In genomic region chr17:42276359-42276608, GRCh38 we compare ENCODE assay signal across 8 cellular contexts. TPM values are rescaled to one million over a fixed set of nuclear protein-coding genes. Genes with fewer than 3 reads are reported as not detected.
DNase-seq lines count a peak whose midpoint lies in the region; ATAC-seq and TF ChIP-seq lines count a peak whose summit lies in the region.

TSS of gene STAT5B (minus strand) at chr17:42276391. CDS start at chr17:42232127, 44,264 bp downstream.

- H3K27ac Mint-ChIP-seq in natural killer cell = peak within 1 kb of the TSS; percentile 88 to 92

- no peaks in the 10 kb centered on the region for H3K36me3 Mint-ChIP-seq in natural killer cell

- CTCF ChIA-PET in A673 (lab: Charles Lee) = no interaction called here

- TF ChIP-seq CTCF in A673 (conservative IDR thresholded peaks at IDR 0.05; ENCODE audit: low read depth, low read length) (no peak), fibroblast of pulmonary artery (IDR thresholded peaks at IDR 0.05; ENCODE audit: low read length, missing control alignments) (no peak), natural killer cell (IDR thresholded peaks at IDR 0.05) (no peak), thoracic aorta (IDR thresholded peaks at IDR 0.05) (no peak)

- peak within 1 kb of the TSS; percentile 59 for H3K4me3 ChIP-seq in A673 (ENCODE audit: low read depth, low read length, poor library complexity, severe bottlenecking)
- H3K4me3 ChIP-seq in fibroblast of pulmonary artery (replicated peaks; ENCODE audit: low read depth, low read length) = peak within 1 kb of the TSS; percentile 84
- peak within 1 kb of the TSS; percentile 88 for H3K4me3 ChIP-seq in thoracic aorta

- no peaks in the 10 kb centered on the region for H3K9me3 ChIP-seq in A673 (ENCODE audit: low read depth, low read length, poor library complexity, severe bottlenecking)
- H3K9me3 ChIP-seq in thoracic aorta = no peaks in the 10 kb centered on the region

- H3K36me3 ChIP-seq in A673 (ENCODE audit: insufficient read depth, low read length, poor library complexity, severe bottlenecking) = no peaks in the 10 kb centered on the region
- no peaks in the 10 kb centered on the region for H3K36me3 ChIP-seq in thoracic aorta

- POLR2A ChIA-PET in A673 (lab: Charles Lee; ENCODE audit: low non-redundant PET) = interaction anchor here (0.6 kb wide), 1 partner anchor 533 kb away, joined by 4 read pairs; no protein-coding TSS in a partner anchor

- BruUV-seq in A673 (replicated peaks; lab: Mats Ljungman, UMichigan) = no TSS peak

- intact Hi-C loops in A673 (cut with micrococcal nuclease; ENCODE audit: unreplicated experiment) = no loop called here
- intact Hi-C loops in natural killer cell (cut with micrococcal nuclease) = loop anchor here (10.0 kb wide), 1 partner anchor 51 kb away; no protein-coding TSS in a partner anchor

- H3K4me1 ChIP-seq in A673 (ENCODE audit: insufficient read depth, low read length, poor library complexity, severe bottlenecking) (peaks cover 8% of the 10 kb centered on the region), thoracic aorta (ENCODE audit: control insufficient read depth in 1 of 2, low read depth in 2 of 2) (peaks cover 17 to 41% of the 10 kb centered on the region in 2 donors)

- H3K27me3 ChIP-seq in A673 (replicated peaks; ENCODE audit: insufficient read depth, low read depth, low read length, poor library complexity) (no peaks in the 10 kb centered on the region), thoracic aorta (replicated peaks; ENCODE audit: insufficient read depth) (no peaks in the 10 kb centered on the region)

- H3K27ac ChIP-seq in A673 (ENCODE audit: low read depth, low read length, poor library complexity, severe bottlenecking) = peak within 1 kb of the TSS; percentile 50
- peak within 1 kb of the TSS; percentile 83 to 88 for H3K27ac ChIP-seq in thoracic aorta

- no peaks in the 10 kb centered on the region for H3K9me3 Mint-ChIP-seq in natural killer cell

- ATAC-seq in GM18505 (IDR thresholded peaks at IDR 0.05; ENCODE audit: unreplicated experiment) (peak; percentile 52), HG03196 (IDR thresholded peaks at IDR 0.05; ENCODE audit: unreplicated experiment) (peak; percentile 61), natural killer cell (peak; percentile 77 to 92 (median 83)), thoracic aorta (ENCODE audit: insufficient number of reproducible peaks, low FRiP score, low read depth) (peak; percentile 52)

- peaks cover 52 to 56% of the 10 kb centered on the region in 2 donors for H3K4me1 Mint-ChIP-seq in natural killer cell

- peak; percentile 73 for TF ChIP-seq POLR2A in GM18505 (IDR thresholded peaks at IDR 0.05; ENCODE audit: borderline replicate concordance, extremely low read depth, insufficient read depth, insufficient read length)

- H3K4me3 Mint-ChIP-seq in natural killer cell = peak within 1 kb of the TSS; percentile 98

- H3K27me3 Mint-ChIP-seq in natural killer cell (ENCODE audit: low read depth in 2 of 2) = no peaks in the 10 kb centered on the region

- peak; percentile 56 for DNase-seq in A673 (ENCODE audit: low spot score)
- peak; percentile 77 for DNase-seq in RKO (ENCODE audit: low spot score)
- DNase-seq in activated effector memory CD4-positive, alpha-beta T cell treated with Interleukin-2 at 50 U/mL for 16 hours = peak; percentile 56
- DNase-seq in fibroblast of pulmonary artery (ENCODE audit: low read depth) = peak; percentile 54
- peak; percentile 82 for DNase-seq in natural killer cell
- DNase-seq in thoracic aorta (ENCODE audit: low spot score) = no peak

RNA-seq across cellular contexts. Expression of gene STAT5B, which starts in this region (rescaled TPM):
- total RNA-seq in A673 (2021) (11.2 and 14.9 TPM in 2 replicates), natural killer cell (100 to 1,000 TPM in 2 of 3 donors, 10 to 100 TPM in 1; 79.9 to 112 (median 103) TPM), thoracic aorta (100 to 1,000 TPM in 1 of 2 donors, 10 to 100 TPM in 1; 95.2 to 117 TPM)
